ENCODE assay signal across 21 cellular contexts in genomic region chr3:23979569-23979968, GRCh38. TPM values are rescaled to one million over a fixed set of nuclear protein-coding genes. Genes with fewer than 3 reads are reported as not detected.
DNase-seq lines count a peak whose midpoint lies in the region; ATAC-seq, FAIRE-seq and TF ChIP-seq lines count a peak whose summit lies in the region.
"Had no signal": no experiment of that assay in that cellular context is flagged by ENCODE, and none has a peak within 500 bp of the region (broad histone marks: within the 10 kb centered on the region; RNA-seq: fewer than 3 reads in every experiment).

No MANE protein-coding gene starts in this region.

- no peaks in the 10 kb centered on the region for H3K79me2 ChIP-seq in OCI-LY7 (ENCODE audit: insufficient read depth, low read depth, low read length)

- ATAC-seq in HG03097 (IDR thresholded peaks at IDR 0.05; ENCODE audit: low FRiP score, unreplicated experiment) = no peak
- ATAC-seq: HepG2, K562, T-cell had no signal

- H3K4me2 ChIP-seq in OCI-LY7 (ENCODE audit: low read length) = no peak overlapping the region
- H3K4me2 ChIP-seq: BLaER1 had no signal

- BruUV-seq in OCI-LY7 (replicated peaks; lab: Mats Ljungman, UMichigan) = TSS peak; percentile 45

- CTCF ChIA-PET in OCI-LY7 (lab: Charles Lee; ENCODE audit: unreplicated experiment) = no interaction called here

- FAIRE-seq in colon (lab: Jason Lieb, UNC) (peak; percentile 74), kidney (lab: Jason Lieb, UNC) (peak; percentile 39)
- FAIRE-seq: H1, HepG2, K562 had no signal

- DNase-seq in EH (ENCODE audit: low read depth) (peak; percentile 48), OCI-LY7 (ENCODE audit: low spot score) (no peak), kidney (no peak), SHP77 treated with DMSO at 0.1 percent for 48 hours (lab: John Stamatoyannopoulos, UW) (no peak), SK-N-DZ (ENCODE audit: low spot score) (no peak), Kasumi-1 (lab: John Stamatoyannopoulos, UW) (no peak)
- DNase-seq: CD4-positive, CD25-positive, alpha-beta regulatory T cell; DMS153; DND-41; MV-4-11; NCI-H2029 treated with DMSO at 0.1 percent for 48 hours; NCI-H446 treated with DMSO at 0.1 percent for 48 hours; NCI-H526 treated with DMSO at 0.1 percent for 48 hours; OCI-M1; T-cell had no signal

- H3K27ac ChIP-seq in OCI-LY7 (ENCODE audit: low read depth, low read length, poor library complexity, severe bottlenecking) (no peak overlapping the region), kidney (ENCODE audit: low read depth in 2 of 2, low read length in 2 of 2) (no peak overlapping the region)
- H3K27ac ChIP-seq: BLaER1 had no signal

- H3K9me3 ChIP-seq in OCI-LY7 (ENCODE audit: low read length) (no peaks in the 10 kb centered on the region), kidney (ENCODE audit: control insufficient read depth in 1 of 2, low read length in 2 of 2) (peaks cover 0 to 7% of the 10 kb centered on the region in 2 donors)

- no peak overlapping the region for H2AFZ ChIP-seq in OCI-LY7 (ENCODE audit: low read length)

- POLR2A ChIA-PET in OCI-LY7 (lab: Charles Lee) = interaction anchor here (0.6 to 1.3 kb wide), 4 partner anchors 9 to 60 kb away, joined by 3 to 6 read pairs (median 3); no protein-coding TSS in a partner anchor

- H4K20me1 ChIP-seq in OCI-LY7 (ENCODE audit: insufficient read depth, low read length) = no peaks in the 10 kb centered on the region
- H4K20me1 ChIP-seq: BLaER1 had no signal

- no peaks in the 10 kb centered on the region for H3K9me2 ChIP-seq in OCI-LY7 (ENCODE audit: insufficient read depth, low read length)

- H3K4me3 ChIP-seq in OCI-LY7 (ENCODE audit: low read depth, low read length, poor library complexity, severe bottlenecking) (no peak overlapping the region), kidney (ENCODE audit: low read length in 2 of 2) (no peak overlapping the region)
- H3K4me3 ChIP-seq: BLaER1, K562 had no signal

- intact Hi-C loops in OCI-LY7 (cut with micrococcal nuclease; ENCODE audit: unreplicated experiment) (no loop called here), kidney (cut with DNase I) (no loop called here)

- H3K4me1 ChIP-seq in OCI-LY7 (ENCODE audit: insufficient read depth, low read length, poor library complexity, severe bottlenecking) (no peaks in the 10 kb centered on the region), kidney (ENCODE audit: control insufficient read depth in 1 of 2, insufficient read depth in 1 of 2, low read depth in 1 of 2, low read length in 2 of 2) (no peaks in the 10 kb centered on the region)

- no peak for TF ChIP-seq CTCF in OCI-LY7 (conservative IDR thresholded peaks at IDR 0.05; ENCODE audit: low read length)
- no peak for TF ChIP-seq CTCF in kidney (IDR thresholded peaks at IDR 0.05; ENCODE audit: borderline replicate concordance, extremely low read depth, insufficient read depth)

- no peak overlapping the region for H3K9ac ChIP-seq in kidney (ENCODE audit: low read length in 2 of 2)
- H3K9ac ChIP-seq: BLaER1 had no signal

- H3K36me3 ChIP-seq in OCI-LY7 (ENCODE audit: insufficient read depth, low read length) = no peaks in the 10 kb centered on the region; the same call in 1 of the 2 replicates
- H3K36me3 ChIP-seq in kidney (ENCODE audit: control insufficient read depth in 1 of 2, insufficient read depth in 2 of 2, low read length in 2 of 2) = peaks cover 11 to 18% of the 10 kb centered on the region in 2 donors

RNA-seq across cellular contexts. Expression of gene NR1D2, which starts 34.5 kb away (rescaled TPM):
- total RNA-seq in OCI-LY7 (2014; rRNA removed; shearing (Covaris generic)) = 5.0 and 7.9 TPM in 2 replicates
- total RNA-seq in OCI-LY7 (2022) (5.7 and 8.8 TPM in 2 replicates), kidney (49.3 TPM)
- polyA plus RNA-seq in kidney (ENCODE audit: insufficient read depth, low read depth, low replicate concordance) = 7.1 TPM
- 19.2 and 22.6 TPM in 2 replicates for polyA plus RNA-seq in SK-N-DZ (2014; cell fraction: cytosol; rRNA removed)
- 11.1 and 19.1 TPM in 2 replicates for polyA plus RNA-seq in SK-N-DZ (2014; cell fraction: nucleus; rRNA removed)
